In genomic region chr2:38875227-38875575, GRCh38 we compare ENCODE assay signal across 8 cellular contexts. TPM values are rescaled to one million over a fixed set of nuclear protein-coding genes. Genes with fewer than 3 reads are reported as not detected.
DNase-seq lines count a peak whose midpoint lies in the region; ATAC-seq and TF ChIP-seq lines count a peak whose summit lies in the region.

No MANE protein-coding gene starts in this region.

- TF ChIP-seq CTCF in 22Rv1 (IDR thresholded peaks at IDR 0.05) (no peak), kidney epithelial cell (IDR thresholded peaks at IDR 0.05; ENCODE audit: insufficient read depth, low read length, poor library complexity, severe bottlenecking) (no peak), GM13977 (IDR thresholded peaks at IDR 0.05; ENCODE audit: extremely low read depth, insufficient read depth, missing control alignments) (no peak)

- H3K4me1 Mint-ChIP-seq in activated naive CD8-positive, alpha-beta T cell treated with anti-CD3 and anti-CD28 coated beads, Interleukin-2, amount 50 U/mL, for 24 hours = peaks cover 28% of the 10 kb centered on the region

- H3K27ac Mint-ChIP-seq in activated naive CD8-positive, alpha-beta T cell treated with anti-CD3 and anti-CD28 coated beads, Interleukin-2, amount 50 U/mL, for 24 hours = peak overlapping the region; percentile 85

- peaks cover 19% of the 10 kb centered on the region for H3K36me3 Mint-ChIP-seq in activated naive CD8-positive, alpha-beta T cell treated with anti-CD3 and anti-CD28 coated beads, Interleukin-2, amount 50 U/mL, for 24 hours (ENCODE audit: low read depth)

- peak overlapping the region; percentile 99 for H3K4me3 Mint-ChIP-seq in activated naive CD8-positive, alpha-beta T cell treated with anti-CD3 and anti-CD28 coated beads, Interleukin-2, amount 50 U/mL, for 24 hours

- in situ Hi-C loops in GM13977 (cut with MboI; ENCODE audit: low pct_unique_long_range_greater_than_20kb, low sequenced_read_pairs, unreplicated experiment) = no loop called here

- no peaks in the 10 kb centered on the region for H3K27me3 Mint-ChIP-seq in activated naive CD8-positive, alpha-beta T cell treated with anti-CD3 and anti-CD28 coated beads, Interleukin-2, amount 50 U/mL, for 24 hours

- H3K4me3 ChIP-seq in H7 (ENCODE audit: insufficient read depth, low read depth, low read length) (peak overlapping the region; percentile 74), kidney epithelial cell (ENCODE audit: low read depth, low read length) (peak overlapping the region; percentile 59)

- DNase-seq in H7 (no peak), kidney epithelial cell (ENCODE audit: low read depth) (no peak), superior temporal gyrus (ENCODE audit: extremely low spot score) (peak; percentile 29), OCI-M1 (lab: John Stamatoyannopoulos, UW) (no peak), GM13977 (ENCODE audit: low spot score) (no peak)
- no peak for DNase-seq in activated naive CD8-positive, alpha-beta T cell treated with anti-CD3 and anti-CD28 coated beads, Interleukin-2, amount 50 U/mL, for 24 hours

- H3K27me3 ChIP-seq in H7 (ENCODE audit: control insufficient read depth, insufficient read depth, low read length) (no peaks in the 10 kb centered on the region; the same call in 1 of the 2 replicates), kidney epithelial cell (ENCODE audit: control insufficient read depth, insufficient read depth, low read length) (no peaks in the 10 kb centered on the region)

- peak overlapping the region; percentile 65 for H3K27ac ChIP-seq in 22Rv1

- ATAC-seq in activated naive CD8-positive, alpha-beta T cell treated with anti-CD3 and anti-CD28 coated beads, Interleukin-2, amount 50 U/mL, for 24 hours = no peak
- no peak for ATAC-seq in HG03135 (IDR thresholded peaks at IDR 0.05; ENCODE audit: unreplicated experiment)

- H3K36me3 ChIP-seq in H7 (replicated peaks; ENCODE audit: control insufficient read depth, insufficient read depth, low read length) (no peaks in the 10 kb centered on the region), kidney epithelial cell (ENCODE audit: control insufficient read depth, insufficient read depth, low read length) (no peaks in the 10 kb centered on the region)

- peaks cover 11% of the 10 kb centered on the region for H3K9me3 Mint-ChIP-seq in activated naive CD8-positive, alpha-beta T cell treated with anti-CD3 and anti-CD28 coated beads, Interleukin-2, amount 50 U/mL, for 24 hours

RNA-seq across cellular contexts. Expression of gene DHX57, which starts 0.5 kb away (rescaled TPM):
- 16.2 and 16.3 TPM in 2 replicates for total RNA-seq in H7 (2014; rRNA removed; shearing (Covaris generic))
- 12.5 and 15.1 TPM in 2 replicates for total RNA-seq in kidney epithelial cell

RNA-seq across cellular contexts. Expression of gene MORN2, which starts 0.6 kb away (rescaled TPM):
- total RNA-seq in H7 (2014; rRNA removed; shearing (Covaris generic)) = 6.7 and 7.3 TPM in 2 replicates
- 14.1 and 22.7 TPM in 2 replicates for total RNA-seq in kidney epithelial cell

RNA-seq across cellular contexts. Expression of gene ARHGEF33, which starts 14.5 kb away (rescaled TPM):
- total RNA-seq in H7 (2014; rRNA removed; shearing (Covaris generic)) = not detected in 2 replicates
- total RNA-seq in kidney epithelial cell = 0.14 and 0.46 TPM in 2 replicates
